8 cellular contexts compared by ENCODE assay signal in genomic region chr12:13196302-13196921, GRCh38. TPM values are rescaled to one million over a fixed set of nuclear protein-coding genes. Genes with fewer than 3 reads are reported as not detected.
DNase-seq lines count a peak whose midpoint lies in the region; ATAC-seq, FAIRE-seq and TF ChIP-seq lines count a peak whose summit lies in the region.

TSS of gene EMP1 (plus strand) at chr12:13196726. CDS start at chr12:13211511, 14,785 bp downstream.

- H3K27ac ChIP-seq in muscle layer of colon (ENCODE audit: low read depth, low read length): peak within 1 kb of the TSS; percentile 76

- peak; percentile 63 for FAIRE-seq in GM12892 (lab: Jason Lieb, UNC)
- FAIRE-seq in endometrium (lab: Jason Lieb, UNC): peak; percentile 95

- no peaks in the 10 kb centered on the region for H3K27me3 ChIP-seq in muscle layer of colon (ENCODE audit: control insufficient read depth in 1 of 2, insufficient read depth in 2 of 2, low read length in 2 of 2)

- no peak for DNase-seq in GM12892 (ENCODE audit: insufficient read length)
- peak; percentile 73 to 85 for DNase-seq in NCI-H446 (lab: John Stamatoyannopoulos, UW)
- peak; percentile 68 for DNase-seq in activated CD8-positive, alpha-beta memory T cell treated with anti-CD3 and anti-CD28 coated beads, Interleukin-2, amount 50 U/mL, for 24 hours (ENCODE audit: extremely low read depth)
- peak; percentile 68 to 84 for DNase-seq in stimulated activated CD8-positive, alpha-beta memory T cell treated with anti-CD3 and anti-CD28 coated beads, Interleukin-7, amount 100 ng/mL, for 4 hours (ENCODE audit: low read depth in 2 of 2)
- no peak for DNase-seq in COLO668 (lab: John Stamatoyannopoulos, UW; ENCODE audit: unreplicated experiment)

- peak within 1 kb of the TSS; percentile 41 to 69 for H3K4me3 ChIP-seq in muscle layer of colon (ENCODE audit: low read depth in 1 of 2, low read length in 2 of 2)

- peak; percentile 89 for ATAC-seq in HG02678 (IDR thresholded peaks at IDR 0.05; ENCODE audit: unreplicated experiment)

- no peaks in the 10 kb centered on the region for H3K9me3 ChIP-seq in muscle layer of colon (ENCODE audit: low read length)

- peaks cover 30% of the 10 kb centered on the region for H3K4me1 ChIP-seq in muscle layer of colon (ENCODE audit: insufficient read depth, low read length)

- TF ChIP-seq POLR2A in GM12892 (IDR thresholded peaks at IDR 0.05; ENCODE audit: low read depth, low read length): no peak

- no peaks in the 10 kb centered on the region for H3K36me3 ChIP-seq in muscle layer of colon (ENCODE audit: insufficient read depth, low read length)

- H3K9ac ChIP-seq in muscle layer of colon (ENCODE audit: low read length): peak within 1 kb of the TSS; percentile 70

RNA-seq across cellular contexts. Expression of gene EMP1, which starts in this region (rescaled TPM):
- 0.36 TPM for polyA plus RNA-seq in GM12892 (2012; ENCODE audit: missing spikeins)

Comparison
In these comparisons a context has a peak if more than half of its experiments do, and no peak if none do; other contexts are left out.
1. DNase-seq: peak in NCI-H446 (2 of 2), activated CD8-positive, alpha-beta memory T cell treated with anti-CD3 and anti-CD28 coated beads, Interleukin-2, amount 50 U/mL, for 24 hours (single experiment) and stimulated activated CD8-positive, alpha-beta memory T cell treated with anti-CD3 and anti-CD28 coated beads, Interleukin-7, amount 100 ng/mL, for 4 hours (2 of 2); none in GM12892 (single experiment) and COLO668 (single experiment).